Comparison of ENCODE assay signal across 1 cellular context in genomic region chr11:69578167-69578566, GRCh38.
TF ChIP-seq lines count a peak whose summit lies in the region.

No MANE protein-coding gene starts in this region.

TF ChIP-seq in GM12878, 131 proteins besides CTCF, POLR2A, EP300 and RAD21 (continued from another document):
- no peak for TF ChIP-seq CUX1 (IDR thresholded peaks at IDR 0.05; ENCODE audit: insufficient replicate concordance, low read depth, low read length)
- no peak for TF ChIP-seq E2F8 (IDR thresholded peaks at IDR 0.05; ENCODE audit: low read depth, partially characterized antibody)
- TF ChIP-seq TBL1XR1 (IDR thresholded peaks at IDR 0.05; ENCODE audit: low read depth, low read length) = no peak
- no peak for TF ChIP-seq MLLT1 (IDR thresholded peaks at IDR 0.05)
- no peak for TF ChIP-seq TCF3 (IDR thresholded peaks at IDR 0.05; ENCODE audit: borderline replicate concordance, insufficient read depth, low read depth, low read length)
- no peak for TF ChIP-seq MEF2A (IDR thresholded peaks at IDR 0.05; ENCODE audit: insufficient read depth, low read depth, low read length)
- TF ChIP-seq PBX3 (IDR thresholded peaks at IDR 0.05; ENCODE audit: insufficient replicate concordance, low read depth, low read length) = no peak
- TF ChIP-seq TCF7 (IDR thresholded peaks at IDR 0.05; ENCODE audit: borderline replicate concordance) = no peak
- TF ChIP-seq MTA2 (IDR thresholded peaks at IDR 0.05; ENCODE audit: low read depth) = no peak
- no peak for TF ChIP-seq SMC3 (IDR thresholded peaks at IDR 0.05; ENCODE audit: borderline replicate concordance, low read length)
- no peak for TF ChIP-seq ATF2 (IDR thresholded peaks at IDR 0.05; ENCODE audit: low read length)
- TF ChIP-seq TARDBP (IDR thresholded peaks at IDR 0.05; ENCODE audit: borderline replicate concordance) = no peak
- TF ChIP-seq RAD51 (IDR thresholded peaks at IDR 0.05) = no peak
- TF ChIP-seq IKZF1 (conservative IDR thresholded peaks at IDR 0.05) = no peak
- no peak for TF ChIP-seq YBX1 (IDR thresholded peaks at IDR 0.05)
TF ChIP-seq in GM12878: peak in this region for 0.
